In the genomic region with DNA sequence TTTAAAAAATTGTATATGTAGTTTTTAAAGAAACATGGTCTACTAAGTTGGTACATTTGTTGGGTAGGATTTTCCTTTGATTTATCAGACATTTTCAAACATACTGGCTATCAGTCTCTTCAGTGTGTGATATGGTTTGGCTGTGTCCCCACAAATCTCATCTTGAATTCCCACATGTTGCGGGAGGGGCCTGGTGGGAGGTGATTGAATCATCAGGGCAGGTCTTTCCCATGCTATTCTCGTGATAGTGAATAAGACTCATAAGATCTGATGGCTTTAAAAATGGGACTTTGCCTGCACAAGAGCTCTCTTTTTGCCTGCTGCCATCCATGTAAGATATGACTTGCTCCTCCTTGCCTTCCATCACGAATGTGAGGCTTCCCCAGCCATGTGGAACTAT, we compare ENCODE assay signal across 29 cellular contexts.
"Had no signal": no experiment of that assay in that cellular context is flagged by ENCODE, and none has a peak within 500 bp of the region (broad histone marks: within the 10 kb centered on the region; RNA-seq: fewer than 3 reads in every experiment).

No MANE protein-coding gene starts in this region.

- H3K4me2 ChIP-seq: PC-9 had no signal

- H3K27ac ChIP-seq: PC-9, RWPE1, VCaP had no signal

- ATAC-seq: activated CD8-positive, alpha-beta memory T cell treated with anti-CD3 and anti-CD28 coated beads, Interleukin-2, amount 10 ng/mL, durations not matched to agents 7 days and 5 days; activated naive CD8-positive, alpha-beta T cell treated with anti-CD3 and anti-CD28 coated beads, Interleukin-2, amount 50 U/mL, for 24 hours; Right ventricle myocardium inferior had no signal

- H2AFZ ChIP-seq: PC-9 had no signal

- DNase-seq: activated B cell treated with CpG ODN at 0.5 μM for 24 hours; activated CD4-positive, alpha-beta memory T cell treated with anti-CD3 and anti-CD28 coated beads, Interleukin-2, amount 10 ng/mL, durations not matched to agents 7 days and 5 days; activated CD4-positive, alpha-beta T cell treated with anti-CD3 and anti-CD28 coated beads for 4 hours; activated CD4-positive, alpha-beta T cell treated with anti-CD3 and anti-CD28 coated beads, Interleukin-2, amount 50 U/mL, for 1 hour; activated CD4-positive, CD25-positive, alpha-beta regulatory T cell treated with anti-CD3 and anti-CD28 coated beads, Interleukin-2, amount 50 U/mL, for 72 hours; activated CD8-positive, alpha-beta memory T cell treated with anti-CD3 and anti-CD28 coated beads for 24 hours; activated CD8-positive, alpha-beta memory T cell treated with anti-CD3 and anti-CD28 coated beads, Interleukin-2, amount 10 ng/mL, durations not matched to agents 7 days and 5 days; activated CD8-positive, alpha-beta memory T cell treated with anti-CD3 and anti-CD28 coated beads, Interleukin-2, amount 50 U/mL, for 48 hours; activated effector memory CD4-positive, alpha-beta T cell treated with Interleukin-2 at 50 U/mL for 16 hours; activated naive CD4-positive, alpha-beta T cell treated with anti-CD3 and anti-CD28 coated beads, Interleukin-2, amount 10 ng/mL, durations not matched to agents 7 days and 5 days; activated naive CD8-positive, alpha-beta T cell treated with anti-CD3 and anti-CD28 coated beads, Interleukin-2, amount 50 U/mL, for 24 hours; activated T-cell treated with anti-CD3 and anti-CD28 coated beads, Interleukin-2, amount 50 U/mL, for 48 hours; anterior cingulate cortex; caudate nucleus; NCI-H1092 treated with DMSO at 0.1 percent for 48 hours; NCI-H1417; NCI-H187 treated with DMSO at 0.1 percent for 48 hours; NCI-H2081; NCI-H345; NCI-H524 treated with DMSO at 0.1 percent for 48 hours; PC-9; SIG-M5; T1000 had no signal

- H3K4me3 ChIP-seq: PC-9 had no signal

- FAIRE-seq: bronchial epithelial cell, RCC 7860, TTC549 had no signal
